In the genomic region with DNA sequence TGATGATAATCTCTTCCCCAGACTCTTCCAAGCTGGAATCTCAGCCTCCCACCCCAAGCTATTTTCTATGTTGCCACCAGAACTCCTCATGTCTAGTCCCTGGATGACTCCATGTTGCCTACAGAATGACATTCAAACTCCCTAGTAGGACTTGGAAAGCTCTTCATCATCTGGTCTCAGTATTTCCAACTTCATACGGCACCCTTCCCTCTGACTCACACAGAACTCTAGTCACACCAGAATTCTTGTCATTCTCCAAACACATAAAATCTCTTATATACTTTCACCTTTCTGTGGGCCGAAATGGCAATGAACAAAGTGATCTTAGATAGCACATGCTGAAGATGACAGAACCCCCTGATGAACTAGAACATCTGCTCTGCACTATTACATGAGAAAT, we compare ENCODE assay signal across 13 cellular contexts.
DNase-seq lines count a peak whose midpoint lies in the region; ATAC-seq and TF ChIP-seq lines count a peak whose summit lies in the region.
"Had no signal": no experiment of that assay in that cellular context is flagged by ENCODE, and none has a peak within 500 bp of the region (broad histone marks: within the 10 kb centered on the region; RNA-seq: fewer than 3 reads in every experiment).

No MANE protein-coding gene starts in this region.

- peak; percentile 20 for DNase-seq in HFF-Myc (ENCODE audit: extremely low read depth, low read depth)
- DNase-seq in brain microvascular endothelial cell: peak; percentile 67
- peak; percentile 82 for DNase-seq in iris pigment epithelial cell (ENCODE audit: low read depth)
- DNase-seq in tibial artery: no peak
- DNase-seq in NOMO-1 (lab: John Stamatoyannopoulos, UW; ENCODE audit: unreplicated experiment in 2 of 2): no peak
- DNase-seq in occipital lobe (lab: John Stamatoyannopoulos, UW): no peak
- no peak for DNase-seq in stimulated activated naive B cell treated with anti-CD40 and anti-IgM and Interleukin-4, amounts not matched to agents 10 μg/mL and 1 μg/mL and 100 μg/mL, for 72 hours
- DNase-seq: activated CD4-positive, alpha-beta memory T cell treated with anti-CD3 and anti-CD28 coated beads for 36 hours; anterior cingulate cortex; CD8-positive, alpha-beta T cell; thyroid gland had no signal

- H3K9me3 Mint-ChIP-seq in stimulated activated naive B cell treated with anti-CD40 and anti-IgM and Interleukin-4, amounts not matched to agents 10 μg/mL and 1 μg/mL and 100 μg/mL, for 72 hours: peaks cover 0 to 3% of the 10 kb centered on the region in 2 donors
- H3K9me3 Mint-ChIP-seq: activated CD4-positive, alpha-beta memory T cell treated with anti-CD3 and anti-CD28 coated beads for 36 hours had no signal

- H3K27ac ChIP-seq in brain microvascular endothelial cell (peak overlapping the region; percentile 39), tibial artery (peak overlapping the region; percentile 82 to 83)
- H3K27ac ChIP-seq: thyroid gland had no signal

- H3K36me3 ChIP-seq in brain microvascular endothelial cell (replicated peaks): no peaks in the 10 kb centered on the region
- H3K36me3 ChIP-seq in tibial artery: peaks cover 3 to 27% (median 12%) of the 10 kb centered on the region in 3 donors
- H3K36me3 ChIP-seq: thyroid gland had no signal

- H3K36me3 Mint-ChIP-seq in stimulated activated naive B cell treated with anti-CD40 and anti-IgM and Interleukin-4, amounts not matched to agents 10 μg/mL and 1 μg/mL and 100 μg/mL, for 72 hours: peaks cover 6 to 24% of the 10 kb centered on the region in 2 donors

- H3K27ac Mint-ChIP-seq in stimulated activated naive B cell treated with anti-CD40 and anti-IgM and Interleukin-4, amounts not matched to agents 10 μg/mL and 1 μg/mL and 100 μg/mL, for 72 hours: no peak overlapping the region
- H3K27ac Mint-ChIP-seq: activated CD4-positive, alpha-beta memory T cell treated with anti-CD3 and anti-CD28 coated beads for 36 hours; CD8-positive, alpha-beta T cell; mesothelial cell of epicardium had no signal

- in situ Hi-C loops in brain microvascular endothelial cell (cut with HindIII; ENCODE audit: low pct_ligation_motif_present, low sequenced_read_pairs): no loop called here

- H3K27me3 ChIP-seq in brain microvascular endothelial cell (replicated peaks) (no peaks in the 10 kb centered on the region), tibial artery (no peaks in the 10 kb centered on the region)
- H3K27me3 ChIP-seq: thyroid gland had no signal

- H3K27me3 Mint-ChIP-seq in stimulated activated naive B cell treated with anti-CD40 and anti-IgM and Interleukin-4, amounts not matched to agents 10 μg/mL and 1 μg/mL and 100 μg/mL, for 72 hours: no peaks in the 10 kb centered on the region
- H3K27me3 Mint-ChIP-seq: activated CD4-positive, alpha-beta memory T cell treated with anti-CD3 and anti-CD28 coated beads for 36 hours had no signal

- peaks cover 0 to 4% (median 0%) of the 10 kb centered on the region in 3 donors for H3K9me3 ChIP-seq in tibial artery
- H3K9me3 ChIP-seq: thyroid gland had no signal

- intact Hi-C loops in tibial artery (cut with DNase I; ENCODE audit: low total_unique reads): no loop called here

- no peaks in the 10 kb centered on the region for H3K4me1 Mint-ChIP-seq in stimulated activated naive B cell treated with anti-CD40 and anti-IgM and Interleukin-4, amounts not matched to agents 10 μg/mL and 1 μg/mL and 100 μg/mL, for 72 hours
- H3K4me1 Mint-ChIP-seq: mesothelial cell of epicardium had no signal

- TF ChIP-seq CTCF in HFF-Myc (IDR thresholded peaks at IDR 0.05; ENCODE audit: low read depth, low read length, missing control alignments): no peak
- no peak for TF ChIP-seq CTCF in brain microvascular endothelial cell (IDR thresholded peaks at IDR 0.05; ENCODE audit: low read depth, low read length, missing control alignments)
- TF ChIP-seq CTCF in tibial artery (IDR thresholded peaks at IDR 0.05): no peak

- H3K4me3 ChIP-seq in HFF-Myc (replicated peaks; ENCODE audit: low read depth, low read length): no peak overlapping the region
- no peak overlapping the region for H3K4me3 ChIP-seq in brain microvascular endothelial cell (ENCODE audit: low read depth, low read length)
- H3K4me3 ChIP-seq in tibial artery: no peak overlapping the region
- H3K4me3 ChIP-seq: thyroid gland had no signal

- H3K4me3 Mint-ChIP-seq in stimulated activated naive B cell treated with anti-CD40 and anti-IgM and Interleukin-4, amounts not matched to agents 10 μg/mL and 1 μg/mL and 100 μg/mL, for 72 hours: no peak overlapping the region
- H3K4me3 Mint-ChIP-seq: activated CD4-positive, alpha-beta memory T cell treated with anti-CD3 and anti-CD28 coated beads for 36 hours; CD8-positive, alpha-beta T cell; mesothelial cell of epicardium had no signal

- H3K4me1 ChIP-seq in tibial artery: peaks cover 0 to 52% (median 12%) of the 10 kb centered on the region in 4 donors

- ATAC-seq in GM19035 (IDR thresholded peaks at IDR 0.05; ENCODE audit: unreplicated experiment): no peak
- no peak for ATAC-seq in stimulated activated naive B cell treated with anti-CD40 and anti-IgM and Interleukin-4, amounts not matched to agents 10 μg/mL and 1 μg/mL and 100 μg/mL, for 72 hours (replicated peaks)
- ATAC-seq: CD8-positive, alpha-beta T cell had no signal

Comparison
In these comparisons a context has a peak if more than half of its experiments do, and no peak if none do; other contexts are left out.
1. DNase-seq: peak in HFF-Myc (single experiment), brain microvascular endothelial cell (single experiment) and iris pigment epithelial cell (single experiment); none in tibial artery (0 of 2), NOMO-1 (0 of 2), occipital lobe (single experiment) and stimulated activated naive B cell treated with anti-CD40 and anti-IgM and Interleukin-4, amounts not matched to agents 10 μg/mL and 1 μg/mL and 100 μg/mL, for 72 hours (single experiment).